In genomic region chr9:112175796-112176315, GRCh38 we compare ENCODE assay signal across 8 cellular contexts. TPM values are rescaled to one million over a fixed set of nuclear protein-coding genes. Genes with fewer than 3 reads are reported as not detected.
DNase-seq lines count a peak whose midpoint lies in the region; ATAC-seq, FAIRE-seq and TF ChIP-seq lines count a peak whose summit lies in the region.

No MANE protein-coding gene starts in this region.

- no peaks in the 10 kb centered on the region for H4K20me1 ChIP-seq in endothelial cell of umbilical vein (replicated peaks; ENCODE audit: control insufficient read depth, extremely low read depth, insufficient read depth, low read length)
- H4K20me1 ChIP-seq in neural cell (ENCODE audit: insufficient read depth), result no peaks in the 10 kb centered on the region

- TF ChIP-seq CTCF in CD8-positive, alpha-beta T cell (IDR thresholded peaks at IDR 0.05), result no peak
- TF ChIP-seq CTCF in Panc1 (IDR thresholded peaks at IDR 0.05) (no peak), endothelial cell of umbilical vein (IDR thresholded peaks at IDR 0.05; ENCODE audit: extremely low read depth in 1 of 2, insufficient read depth in 1 of 2, low read depth in 1 of 2, low read length in 2 of 2) (no peak), neural cell (IDR thresholded peaks at IDR 0.05; ENCODE audit: poor library complexity, severe bottlenecking) (no peak)

- H3K4me1 ChIP-seq in CD8-positive, alpha-beta T cell (ENCODE audit: insufficient read depth, low read length), result peaks cover 60% of the 10 kb centered on the region
- H3K4me1 ChIP-seq in Panc1 (ENCODE audit: control insufficient read depth, insufficient read depth, low read length), result peaks cover 16% of the 10 kb centered on the region
- peaks cover 8% of the 10 kb centered on the region for H3K4me1 ChIP-seq in endothelial cell of umbilical vein (ENCODE audit: control insufficient read depth, extremely low read depth, insufficient read depth, low read length)

- H3K36me3 ChIP-seq in CD8-positive, alpha-beta T cell (ENCODE audit: insufficient read depth, low read length), result no peaks in the 10 kb centered on the region
- H3K36me3 ChIP-seq in Panc1 (ENCODE audit: control insufficient read depth, insufficient read depth, low read length), result no peaks in the 10 kb centered on the region
- no peaks in the 10 kb centered on the region for H3K36me3 ChIP-seq in endothelial cell of umbilical vein (ENCODE audit: control insufficient read depth in 2 of 2, extremely low read depth in 1 of 2, insufficient read depth in 2 of 2, low read length in 2 of 2)
- H3K36me3 ChIP-seq in neural cell (ENCODE audit: insufficient read depth, low read length), result no peaks in the 10 kb centered on the region

- no peak for TF ChIP-seq RAD21 in neural cell (conservative IDR thresholded peaks at IDR 0.05)

- H3K9ac ChIP-seq in endothelial cell of umbilical vein (replicated peaks; ENCODE audit: extremely low read depth, insufficient read depth, low read length) (no peak overlapping the region), neural cell (ENCODE audit: low read length) (no peak overlapping the region)

- no peak for TF ChIP-seq POLR2A in endothelial cell of umbilical vein (IDR thresholded peaks at IDR 0.05; ENCODE audit: low read depth, low read length)

- no peak for ATAC-seq in CD8-positive, alpha-beta T cell
- ATAC-seq in Panc1, result no peak
- no peak for ATAC-seq in HG02642 (IDR thresholded peaks at IDR 0.05; ENCODE audit: poor library complexity, unreplicated experiment)
- no peak for ATAC-seq in HG02938 (IDR thresholded peaks at IDR 0.05; ENCODE audit: unreplicated experiment)

- in situ Hi-C loops in Panc1 (cut with HindIII; ENCODE audit: low pct_unique_long_range_greater_than_20kb, low sequenced_read_pairs), result no loop called here

- POLR2A ChIA-PET in CD8-positive, alpha-beta T cell (lab: Charles Lee), result interaction anchor here (1.0 to 2.5 kb wide), 4 partner anchors 42 to 204 kb away, joined by 3 to 15 read pairs (median 6); partner anchors contain the start of genes HSDL2 and PTBP3
- POLR2A ChIA-PET in Panc1 (lab: Charles Lee) (interaction anchor here (0.6 kb wide), 1 partner anchor 125 kb away, joined by 7 read pairs; no protein-coding TSS in a partner anchor), endothelial cell of umbilical vein (lab: Charles Lee) (no interaction called here)

- no peaks in the 10 kb centered on the region for H3K27me3 ChIP-seq in CD8-positive, alpha-beta T cell (ENCODE audit: insufficient read depth, low read length)
- H3K27me3 ChIP-seq in Panc1 (ENCODE audit: control insufficient read depth, insufficient read depth, low read length), result no peaks in the 10 kb centered on the region
- H3K27me3 ChIP-seq in endothelial cell of umbilical vein (ENCODE audit: control insufficient read depth in 2 of 2, insufficient read depth in 2 of 2, low read length in 2 of 2), result no peaks in the 10 kb centered on the region
- H3K27me3 ChIP-seq in neural cell (ENCODE audit: insufficient read depth, low read depth, low read length), result peaks cover 18% of the 10 kb centered on the region

- H3K27ac Mint-ChIP-seq in CD8-positive, alpha-beta T cell, result peak overlapping the region; percentile 71

- no peak overlapping the region for H3K27ac ChIP-seq in CD8-positive, alpha-beta T cell (ENCODE audit: low read depth, low read length)
- H3K27ac ChIP-seq in Panc1 (ENCODE audit: low read length), result peak overlapping the region; percentile 73
- no peak overlapping the region for H3K27ac ChIP-seq in endothelial cell of umbilical vein (ENCODE audit: insufficient read depth, low read depth, low read length)
- H3K27ac ChIP-seq in neural cell (ENCODE audit: low read length), result no peak overlapping the region

- intact Hi-C loops in CD8-positive, alpha-beta T cell (cut with DNase I, micrococcal nuclease), result loop anchor here (2.0 to 10.0 kb wide), 7 partner anchors 41 to 691 kb away; partner anchors contain the start of genes INIP (in 2 of the 2), DNAJC25 (in 1 of the 2), ECPAS (in 1 of the 2) and PTBP3 (in 1 of the 2)
- intact Hi-C loops in Panc1 (cut with micrococcal nuclease; ENCODE audit: unreplicated experiment) (no loop called here), endothelial cell of umbilical vein (cut with micrococcal nuclease) (loop anchor here (2.0 kb wide), 1 partner anchor 79 kb away; no protein-coding TSS in a partner anchor)

- H3K4me3 Mint-ChIP-seq in CD8-positive, alpha-beta T cell, result peak overlapping the region; percentile 75

- no peaks in the 10 kb centered on the region for H3K9me3 ChIP-seq in CD8-positive, alpha-beta T cell (ENCODE audit: low read length)
- H3K9me3 ChIP-seq in Panc1 (ENCODE audit: control insufficient read depth, insufficient read depth, low read depth, low read length) (no peaks in the 10 kb centered on the region), endothelial cell of umbilical vein (replicated peaks; ENCODE audit: control insufficient read depth, insufficient read depth, low read length) (no peaks in the 10 kb centered on the region), neural cell (ENCODE audit: low read length) (no peaks in the 10 kb centered on the region)

- no peaks in the 10 kb centered on the region for H3F3A ChIP-seq in neural cell (ENCODE audit: insufficient read depth, low read length, poor library complexity, severe bottlenecking)

- H3K4me1 Mint-ChIP-seq in CD8-positive, alpha-beta T cell (ENCODE audit: low read depth), result peaks cover 78% of the 10 kb centered on the region

- H3K9me3 Mint-ChIP-seq in CD8-positive, alpha-beta T cell, result no peaks in the 10 kb centered on the region

- dilution Hi-C loops in endothelial cell of umbilical vein (cut with MboI; ENCODE audit: extremely low pct_ligation_motif_present, low sequenced_read_pairs), result no loop called here

- BruUV-seq in Panc1 (replicated peaks; lab: Mats Ljungman, UMichigan), result no TSS peak
- no TSS peak for BruUV-seq in endothelial cell of umbilical vein (replicated peaks; lab: Mats Ljungman, UMichigan)

- CTCF ChIA-PET in CD8-positive, alpha-beta T cell (lab: Charles Lee), result interaction anchor here (1.5 kb wide), 1 partner anchor 11 kb away, joined by 5 read pairs; no protein-coding TSS in a partner anchor
- CTCF ChIA-PET in Panc1 (lab: Charles Lee) (interaction anchor here (0.6 kb wide), 1 partner anchor 51 kb away, joined by 5 read pairs; no protein-coding TSS in a partner anchor), endothelial cell of umbilical vein (lab: Charles Lee) (interaction anchor here (1.2 to 1.6 kb wide), 5 partner anchors 12 to 158 kb away, joined by 3 read pairs; partner anchors contain the start of gene PTBP3)

- H2AFZ ChIP-seq in endothelial cell of umbilical vein (ENCODE audit: low read depth, low read length) (peak overlapping the region; percentile 93), neural cell (ENCODE audit: low read depth, low read length) (no peak overlapping the region)

- H3K4me2 ChIP-seq in endothelial cell of umbilical vein (ENCODE audit: insufficient read depth, low read length), result no peak overlapping the region
- no peak overlapping the region for H3K4me2 ChIP-seq in neural cell (ENCODE audit: low read length)

- H3K9me1 ChIP-seq in endothelial cell of umbilical vein (replicated peaks; ENCODE audit: control insufficient read depth, extremely low read depth, insufficient read depth, low read length), result no peaks in the 10 kb centered on the region

- TF ChIP-seq EP300 in neural cell (conservative IDR thresholded peaks at IDR 0.05; ENCODE audit: poor library complexity, severe bottlenecking), result no peak

- no peaks in the 10 kb centered on the region for H3K36me3 Mint-ChIP-seq in CD8-positive, alpha-beta T cell

- no peaks in the 10 kb centered on the region for H3K27me3 Mint-ChIP-seq in CD8-positive, alpha-beta T cell (ENCODE audit: low read depth)

- H3K4me3 ChIP-seq in CD8-positive, alpha-beta T cell (ENCODE audit: low read depth, low read length), result no peak overlapping the region
- peak overlapping the region; percentile 46 to 52; a peak in 3 of 4 replicates for H3K4me3 ChIP-seq in Panc1 (ENCODE audit: low read depth in 2 of 2, low read length in 2 of 2)
- peak overlapping the region in 1 of 3 experiments; percentile 60 for H3K4me3 ChIP-seq in endothelial cell of umbilical vein (replicated peaks in 1 of 3; ENCODE audit: insufficient read depth in 1 of 3, low read depth in 1 of 3, low read length in 3 of 3)
- peak overlapping the region; percentile 63 for H3K4me3 ChIP-seq in neural cell (ENCODE audit: low read length)

- DNase-seq in CD8-positive, alpha-beta T cell, result no peak
- no peak for DNase-seq in Panc1 (ENCODE audit: low read depth, low spot score)
- no peak for DNase-seq in endothelial cell of umbilical vein (ENCODE audit: low read depth, low spot score)
- DNase-seq in H4 (ENCODE audit: low spot score), result no peak
- no peak for DNase-seq in EL

- H3K79me2 ChIP-seq in endothelial cell of umbilical vein (ENCODE audit: control insufficient read depth, insufficient read depth, low read length) (peaks cover 16% of the 10 kb centered on the region), neural cell (replicated peaks; ENCODE audit: insufficient read depth, low read length) (no peaks in the 10 kb centered on the region)

- no peak for FAIRE-seq in endothelial cell of umbilical vein (lab: Jason Lieb, UNC)

- no peaks in the 10 kb centered on the region for H3K9me2 ChIP-seq in neural cell (ENCODE audit: insufficient read depth, low read length)

TF ChIP-seq in endothelial cell of umbilical vein, 7 proteins besides CTCF, POLR2A, EP300 and RAD21 (continues in another document):
- TF ChIP-seq EZH2 (IDR thresholded peaks at IDR 0.05; ENCODE audit: borderline replicate concordance, low read depth, low read length, severe bottlenecking), result no peak
- TF ChIP-seq JUN (IDR thresholded peaks at IDR 0.05; ENCODE audit: borderline replicate concordance, insufficient read depth, insufficient read length, low read depth), result no peak

TF ChIP-seq in neural cell, 6 proteins besides CTCF, POLR2A, EP300 and RAD21:
- TF ChIP-seq MXI1 (conservative IDR thresholded peaks at IDR 0.05; ENCODE audit: poor library complexity, severe bottlenecking) (no peak), TAF1 (IDR thresholded peaks at IDR 0.05; ENCODE audit: low read depth) (no peak), POLR2AphosphoS5 (IDR thresholded peaks at IDR 0.05) (no peak)

RNA-seq across cellular contexts. Expression of gene SUSD1, which starts 0.8 kb away (rescaled TPM):
- 1 to 10 TPM; 4.0 to 4.2 TPM for total RNA-seq in CD8-positive, alpha-beta T cell
- 15.3 TPM for total RNA-seq in Panc1 (2021; ENCODE audit: unreplicated experiment)
- 9.8 TPM for polyA plus RNA-seq in Panc1 (2012; ENCODE audit: insufficient read length)
- 28.0 and 37.8 TPM in 2 replicates for total RNA-seq in endothelial cell of umbilical vein
- 27.8 and 33.1 TPM in 2 replicates for polyA plus RNA-seq in endothelial cell of umbilical vein
- polyA plus RNA-seq in endothelial cell of umbilical vein (2011; cell fraction: cytosol; rRNA removed), result 27.5 and 29.3 TPM in 2 replicates
- 24.3 and 26.4 TPM in 2 replicates for polyA plus RNA-seq in endothelial cell of umbilical vein (2011; cell fraction: nucleus; rRNA removed)
- polyA plus RNA-seq in endothelial cell of umbilical vein (2012), result 23.8 and 24.1 TPM in 2 replicates
- polyA minus RNA-seq in endothelial cell of umbilical vein, result 63.1 and 63.8 TPM in 2 replicates
- polyA minus RNA-seq in endothelial cell of umbilical vein (2011; cell fraction: cytosol; rRNA and poly(A)+ RNA removed), result 5.5 TPM
- polyA minus RNA-seq in endothelial cell of umbilical vein (2011; cell fraction: nucleus; rRNA and poly(A)+ RNA removed), result 24.6 and 39.7 TPM in 2 replicates
- polyA plus RNA-seq in neural cell, result 2.0 TPM in 2 replicates
- polyA minus RNA-seq in neural cell, result 13.8 and 20.2 TPM in 2 replicates
- 0.89 and 1.8 TPM in 2 replicates for total RNA-seq in H4 (2014; rRNA removed; shearing (Covaris generic))
